Comparison of ENCODE assay signal across 8 cellular contexts in genomic region chr12:41521872-41522379, GRCh38.
DNase-seq lines count a peak whose midpoint lies in the region; ATAC-seq and TF ChIP-seq lines count a peak whose summit lies in the region.

No MANE protein-coding gene starts in this region.

- H3K27ac ChIP-seq in OCI-LY1 (ENCODE audit: low read depth, low read length, poor library complexity, severe bottlenecking) (no peak overlapping the region), epithelial cell of prostate (peak overlapping the region; percentile 25), gastrocnemius medialis (peak overlapping the region; percentile 5 to 26 (median 18))

- no peaks in the 10 kb centered on the region for H3K36me3 ChIP-seq in OCI-LY1 (ENCODE audit: insufficient read depth, low read length)
- no peaks in the 10 kb centered on the region for H3K36me3 ChIP-seq in gastrocnemius medialis

- H4K20me1 ChIP-seq in OCI-LY1 (ENCODE audit: insufficient read depth, low read length) = no peaks in the 10 kb centered on the region

- H3K9me2 ChIP-seq in OCI-LY1 (ENCODE audit: low read depth, low read length) = no peaks in the 10 kb centered on the region

- H3K9me3 ChIP-seq in OCI-LY1 (ENCODE audit: low read length) (no peaks in the 10 kb centered on the region), gastrocnemius medialis (no peaks in the 10 kb centered on the region)

- H3K4me2 ChIP-seq in OCI-LY1 (ENCODE audit: low read length) = peak overlapping the region; percentile 50

- H3K27me3 ChIP-seq in OCI-LY1 (ENCODE audit: insufficient read depth, low read length) (no peaks in the 10 kb centered on the region), gastrocnemius medialis (no peaks in the 10 kb centered on the region)

- H3K79me2 ChIP-seq in OCI-LY1 (ENCODE audit: insufficient read depth, low read length) = no peaks in the 10 kb centered on the region

- ATAC-seq in HG02870 (IDR thresholded peaks at IDR 0.05; ENCODE audit: unreplicated experiment) (peak; percentile 54), gastrocnemius medialis (peak in 1 of 2 donors; percentile 68), GM19397 (IDR thresholded peaks at IDR 0.05; ENCODE audit: unreplicated experiment) (no peak)

- in situ Hi-C loops in gastrocnemius medialis (cut with MboI; ENCODE audit: low sequenced_read_pairs in 4 of 4) = no loop called here

- H3K4me1 ChIP-seq in OCI-LY1 (ENCODE audit: insufficient read depth, low read length, severe bottlenecking) (peaks cover 17% of the 10 kb centered on the region), gastrocnemius medialis (peaks cover 0 to 13% of the 10 kb centered on the region in 2 donors)

- TF ChIP-seq CTCF in OCI-LY1 (IDR thresholded peaks at IDR 0.05; ENCODE audit: low read length) (no peak), gastrocnemius medialis (IDR thresholded peaks at IDR 0.05 in 4 of 5, conservative IDR thresholded peaks at IDR 0.05 in 1 of 5) (no peak)

- DNase-seq in NCI-H748 (lab: John Stamatoyannopoulos, UW; ENCODE audit: unreplicated experiment) (peak; percentile 30), NCI-H748 treated with DMSO at 0.1 percent for 48 hours (lab: John Stamatoyannopoulos, UW) (no peak), epithelial cell of prostate (ENCODE audit: low read depth, low spot score) (peak; percentile 61), gastrocnemius medialis (no peak)
- DNase-seq in activated CD4-positive, CD25-positive, alpha-beta regulatory T cell treated with anti-CD3 and anti-CD28 coated beads, Interleukin-2, amount 50 U/mL, for 72 hours = no peak

- H3K9ac ChIP-seq in OCI-LY1 (ENCODE audit: low read length) = no peak overlapping the region

- intact Hi-C loops in gastrocnemius medialis (cut with DNase I; ENCODE audit: low total_unique reads) = no loop called here

- H3K4me3 ChIP-seq in OCI-LY1 (ENCODE audit: low read depth, low read length, poor library complexity, severe bottlenecking) = peak overlapping the region; percentile 24
- peak overlapping the region in 1 of 4 donors; percentile 20 for H3K4me3 ChIP-seq in gastrocnemius medialis

- H2AFZ ChIP-seq in OCI-LY1 (ENCODE audit: low read length) = peak overlapping the region; percentile 50; the same call in 1 of the 2 replicates

- TF ChIP-seq POLR2A in gastrocnemius medialis (IDR thresholded peaks at IDR 0.05) = no peak

- no peaks in the 10 kb centered on the region for H3F3A ChIP-seq in OCI-LY1 (ENCODE audit: insufficient read depth, low read length)

Comparison
In these comparisons a context has a peak if more than half of its experiments do, and no peak if none do; other contexts are left out.
1. DNase-seq: peak in NCI-H748 (single experiment) and epithelial cell of prostate (single experiment); none in NCI-H748 treated with DMSO at 0.1 percent for 48 hours (single experiment), gastrocnemius medialis (0 of 2) and activated CD4-positive, CD25-positive, alpha-beta regulatory T cell treated with anti-CD3 and anti-CD28 coated beads, Interleukin-2, amount 50 U/mL, for 72 hours (single experiment).